In the genomic region with DNA sequence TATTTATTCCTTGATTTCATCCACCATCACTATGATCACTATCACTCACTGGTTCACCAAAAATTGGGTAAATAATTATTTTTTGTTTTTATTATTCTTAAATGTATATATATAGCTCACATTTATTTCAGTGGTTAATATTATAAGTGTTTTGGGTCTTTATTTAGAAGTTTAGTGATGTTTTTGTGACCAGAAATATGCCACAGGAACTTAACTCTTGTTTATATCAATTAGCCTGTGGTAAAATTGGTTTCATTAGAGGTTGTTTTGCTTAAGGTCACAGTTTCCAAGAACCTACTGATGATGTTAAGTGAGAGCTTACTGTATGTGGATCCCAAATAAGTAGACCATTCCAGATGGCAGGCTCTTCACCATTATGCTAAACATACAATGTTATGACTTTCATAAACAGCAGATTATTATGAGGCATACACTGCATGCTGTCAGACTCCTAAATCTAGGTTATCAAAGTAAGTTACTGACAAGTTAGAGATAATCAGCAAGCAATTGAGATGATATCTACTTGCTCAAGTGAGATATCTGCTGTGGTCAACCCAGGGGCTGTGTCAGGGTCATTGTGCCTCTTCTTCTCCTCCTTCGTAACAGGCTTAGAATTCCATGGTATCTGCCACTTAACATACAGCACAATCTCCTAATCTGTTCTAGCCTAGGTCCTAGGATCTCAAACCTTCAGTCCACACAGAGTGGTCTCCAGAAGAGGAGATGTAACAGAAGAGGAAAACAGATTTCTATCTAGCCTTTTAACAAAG, we compare ENCODE assay signal across 1 cellular context.
TF ChIP-seq lines count a peak whose summit lies in the region.

No MANE protein-coding gene starts in this region.

TF ChIP-seq in K562, 482 proteins besides CTCF, POLR2A, EP300 and RAD21:
- TF ChIP-seq SMARCB1 (IDR thresholded peaks at IDR 0.05; ENCODE audit: insufficient read length, low read depth) (no peak), MEIS2 (IDR thresholded peaks at IDR 0.05; ENCODE audit: partially characterized antibody) (peak; percentile 53)
- TF ChIP-seq, protein P1, sequence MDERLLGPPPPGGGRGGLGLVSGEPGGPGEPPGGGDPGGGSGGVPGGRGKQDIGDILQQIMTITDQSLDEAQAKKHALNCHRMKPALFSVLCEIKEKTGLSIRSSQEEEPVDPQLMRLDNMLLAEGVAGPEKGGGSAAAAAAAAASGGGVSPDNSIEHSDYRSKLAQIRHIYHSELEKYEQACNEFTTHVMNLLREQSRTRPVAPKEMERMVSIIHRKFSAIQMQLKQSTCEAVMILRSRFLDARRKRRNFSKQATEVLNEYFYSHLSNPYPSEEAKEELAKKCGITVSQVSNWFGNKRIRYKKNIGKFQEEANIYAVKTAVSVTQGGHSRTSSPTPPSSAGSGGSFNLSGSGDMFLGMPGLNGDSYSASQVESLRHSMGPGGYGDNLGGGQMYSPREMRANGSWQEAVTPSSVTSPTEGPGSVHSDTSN (CRISPR knock-in tag; IDR thresholded peaks at IDR 0.05; ENCODE audit: low read depth): no peak
- TF ChIP-seq, protein P1 (tag; conservative IDR thresholded peaks at IDR 0.05; ENCODE audit: low read depth): 0 out of 2 replicates have a peak, but pooled peaks have one; percentile 32
